1 cellular context compared by ENCODE assay signal in the genomic region with DNA sequence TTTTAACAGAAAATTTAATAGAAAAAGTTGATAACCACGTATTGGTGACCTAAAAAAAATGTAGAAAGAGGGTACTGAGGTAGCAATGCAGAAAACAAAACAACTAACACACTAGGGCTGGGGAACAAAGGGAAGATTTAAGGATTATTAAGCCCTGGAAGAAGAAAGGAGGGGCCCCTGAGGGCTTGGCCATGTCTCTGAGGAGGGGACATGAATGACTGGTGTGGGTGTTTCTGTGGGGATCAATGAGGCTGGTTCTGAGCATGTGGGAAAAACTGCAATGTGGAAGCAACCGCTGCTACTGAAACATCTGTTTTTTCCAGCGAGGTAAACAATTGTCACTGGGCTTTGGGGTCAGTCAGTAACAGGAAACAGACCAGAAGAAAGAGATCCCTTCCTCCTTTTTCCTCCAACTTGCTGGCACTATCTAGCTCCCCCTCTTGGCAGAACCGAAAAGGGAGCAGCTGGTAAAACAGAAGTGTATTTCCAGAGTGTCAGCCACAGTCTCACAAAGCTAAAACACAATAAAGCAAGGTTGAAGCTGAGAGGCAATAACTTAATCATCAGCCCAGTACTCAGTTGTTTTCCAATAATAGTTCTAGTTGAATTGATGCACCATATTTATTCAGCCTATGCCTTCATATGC.
TF ChIP-seq lines count a peak whose summit lies in the region.

No MANE protein-coding gene starts in this region.

TF ChIP-seq in GM12878, 131 proteins besides CTCF, POLR2A, EP300 and RAD21 (continued from another document):
- TF ChIP-seq ZBTB11 (CRISPR knock-in tag; IDR thresholded peaks at IDR 0.05): no peak
- TF ChIP-seq, protein P1, sequence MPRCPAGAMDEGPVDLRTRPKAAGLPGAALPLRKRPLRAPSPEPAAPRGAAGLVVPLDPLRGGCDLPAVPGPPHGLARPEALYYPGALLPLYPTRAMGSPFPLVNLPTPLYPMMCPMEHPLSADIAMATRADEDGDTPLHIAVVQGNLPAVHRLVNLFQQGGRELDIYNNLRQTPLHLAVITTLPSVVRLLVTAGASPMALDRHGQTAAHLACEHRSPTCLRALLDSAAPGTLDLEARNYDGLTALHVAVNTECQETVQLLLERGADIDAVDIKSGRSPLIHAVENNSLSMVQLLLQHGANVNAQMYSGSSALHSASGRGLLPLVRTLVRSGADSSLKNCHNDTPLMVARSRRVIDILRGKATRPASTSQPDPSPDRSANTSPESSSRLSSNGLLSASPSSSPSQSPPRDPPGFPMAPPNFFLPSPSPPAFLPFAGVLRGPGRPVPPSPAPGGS (IDR thresholded peaks at IDR 0.05; ENCODE audit: borderline replicate concordance, insufficient read depth, low read depth, low read length, poor library complexity, severe bottlenecking): no peak
